In the genomic region with DNA sequence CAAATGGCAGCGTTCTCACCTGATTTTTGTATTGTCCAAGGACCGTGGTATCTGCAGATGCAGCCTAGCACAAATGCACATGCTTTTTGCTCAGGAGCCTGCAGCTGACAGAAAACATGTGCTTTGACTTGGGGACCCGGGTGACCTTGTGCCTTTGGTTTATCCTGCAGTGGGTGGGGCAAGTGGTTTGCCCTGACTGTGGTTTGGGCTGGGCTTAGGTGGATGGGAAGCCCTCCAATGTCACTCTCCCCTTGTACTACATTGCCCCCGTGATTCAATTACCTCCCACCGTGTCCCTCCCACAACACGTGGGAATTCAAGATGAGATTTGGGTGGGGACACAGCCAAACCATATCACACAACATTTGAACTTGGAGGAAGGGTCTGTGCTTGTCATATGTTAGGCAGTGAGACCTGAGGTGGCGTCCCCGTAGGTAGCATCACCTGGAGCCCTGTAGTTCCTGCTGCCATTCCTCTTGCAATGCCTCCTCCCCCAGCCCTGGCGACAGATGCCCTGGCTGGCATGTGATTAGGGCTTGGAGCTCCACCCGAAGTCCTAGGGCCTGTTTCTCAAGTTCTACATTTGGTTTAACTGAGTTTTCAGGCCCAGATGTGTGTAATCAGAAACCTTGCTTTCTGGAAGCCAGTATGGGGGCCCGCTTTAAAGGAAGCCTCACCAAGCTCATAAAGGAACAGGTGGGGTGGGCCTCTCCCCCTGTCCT, we compare ENCODE assay signal across 8 cellular contexts. TPM values are rescaled to one million over a fixed set of nuclear protein-coding genes. Genes with fewer than 3 reads are reported as not detected.
DNase-seq lines count a peak whose midpoint lies in the region; ATAC-seq, FAIRE-seq and TF ChIP-seq lines count a peak whose summit lies in the region.

No MANE protein-coding gene starts in this region.

- TF ChIP-seq CTCF in HL-60 (IDR thresholded peaks at IDR 0.05; ENCODE audit: insufficient read depth, low read length): no peak
- no peak for TF ChIP-seq CTCF in astrocyte (IDR thresholded peaks at IDR 0.05; ENCODE audit: insufficient read depth, low read depth, low read length)

- peak overlapping the region; percentile 59 for H3K27ac Mint-ChIP-seq in astrocyte (ENCODE audit: unreplicated experiment)

- H3K36me3 ChIP-seq in BLaER1 (peaks cover 6% of the 10 kb centered on the region), astrocyte (ENCODE audit: insufficient read depth, low read length) (no peaks in the 10 kb centered on the region)

- peak overlapping the region; percentile 85 for H3K9ac ChIP-seq in BLaER1
- no peak overlapping the region for H3K9ac ChIP-seq in astrocyte (ENCODE audit: low read length)

- peaks cover 13% of the 10 kb centered on the region for H3K79me2 ChIP-seq in astrocyte (ENCODE audit: insufficient read depth, low read length)

- H3K4me2 ChIP-seq in BLaER1 (peak overlapping the region; percentile 96), astrocyte (ENCODE audit: low read length) (peak overlapping the region; percentile 92)

- H3K9me3 ChIP-seq in BLaER1 (no peaks in the 10 kb centered on the region), astrocyte (ENCODE audit: insufficient read depth, low read depth, low read length) (no peaks in the 10 kb centered on the region), mononuclear cell (ENCODE audit: low read depth, low read length) (no peaks in the 10 kb centered on the region)

- H3K4me3 Mint-ChIP-seq in astrocyte (ENCODE audit: unreplicated experiment): peak overlapping the region; percentile 94

- H3K4me1 Mint-ChIP-seq in astrocyte (ENCODE audit: low read depth, unreplicated experiment): peaks cover 24% of the 10 kb centered on the region

- H4K20me1 ChIP-seq in BLaER1 (peaks cover 63% of the 10 kb centered on the region), astrocyte (ENCODE audit: insufficient read depth, low read length) (peaks cover 41% of the 10 kb centered on the region)

- no peaks in the 10 kb centered on the region for H3K27me3 ChIP-seq in BLaER1
- H3K27me3 ChIP-seq in HL-60 (ENCODE audit: insufficient read depth, poor library complexity, severe bottlenecking): no peaks in the 10 kb centered on the region
- no peaks in the 10 kb centered on the region for H3K27me3 ChIP-seq in astrocyte (ENCODE audit: insufficient read depth, low read length)
- peaks cover 11% of the 10 kb centered on the region for H3K27me3 ChIP-seq in mononuclear cell (ENCODE audit: insufficient read depth, low read length)

- DNase-seq in HL-60 (ENCODE audit: low read depth in 1 of 2, low spot score in 1 of 2) (peak in 1 of 2 experiments; percentile 50), astrocyte (ENCODE audit: low read depth) (no peak), kidney glomerular epithelial cell (lab: John Stamatoyannopoulos, UW) (no peak), ACHN (no peak)

- H3K4me1 ChIP-seq in BLaER1: peaks cover 74% of the 10 kb centered on the region
- H3K4me1 ChIP-seq in astrocyte (ENCODE audit: insufficient read depth, low read length): peaks cover 10% of the 10 kb centered on the region
- H3K4me1 ChIP-seq in mononuclear cell (ENCODE audit: insufficient read depth, low read length): peaks cover 37% of the 10 kb centered on the region

- H2AFZ ChIP-seq in astrocyte (ENCODE audit: low read depth, low read length): no peak overlapping the region

- ATAC-seq in GM19023 (IDR thresholded peaks at IDR 0.05; ENCODE audit: unreplicated experiment) (no peak), GM18502 (IDR thresholded peaks at IDR 0.05; ENCODE audit: poor library complexity, unreplicated experiment) (no peak)

- H3K9me3 Mint-ChIP-seq in astrocyte (ENCODE audit: unreplicated experiment): no peaks in the 10 kb centered on the region

- H3K4me3 ChIP-seq in BLaER1: peak overlapping the region; percentile 93
- H3K4me3 ChIP-seq in HL-60 (replicated peaks; ENCODE audit: insufficient read depth, low read length): peak overlapping the region; percentile 95
- peak overlapping the region; percentile 68 for H3K4me3 ChIP-seq in astrocyte (ENCODE audit: insufficient read depth, low read depth, low read length)
- peak overlapping the region; percentile 47 for H3K4me3 ChIP-seq in mononuclear cell (ENCODE audit: low read length)

- in situ Hi-C loops in ACHN (cut with HindIII; ENCODE audit: low pct_ligation_motif_present, low pct_unique_long_range_greater_than_20kb, low sequenced_read_pairs): no loop called here

- no peak for FAIRE-seq in astrocyte (lab: Jason Lieb, UNC)

- H3K27me3 Mint-ChIP-seq in astrocyte (ENCODE audit: low read depth, unreplicated experiment): no peaks in the 10 kb centered on the region

- H3K36me3 Mint-ChIP-seq in astrocyte (ENCODE audit: low read depth, unreplicated experiment): no peaks in the 10 kb centered on the region

- H3K27ac ChIP-seq in BLaER1 (peak overlapping the region; percentile 90), HL-60 (replicated peaks) (peak overlapping the region; percentile 91), astrocyte (ENCODE audit: low read depth, low read length) (no peak overlapping the region)

RNA-seq across cellular contexts. Expression of a gene that starts 2.1 kb away (rescaled TPM):
- 13.5 and 22.7 TPM in 2 replicates for total RNA-seq in astrocyte
- 2.7 TPM for total RNA-seq in mononuclear cell
